1 cellular context compared by ENCODE assay signal in the genomic region with DNA sequence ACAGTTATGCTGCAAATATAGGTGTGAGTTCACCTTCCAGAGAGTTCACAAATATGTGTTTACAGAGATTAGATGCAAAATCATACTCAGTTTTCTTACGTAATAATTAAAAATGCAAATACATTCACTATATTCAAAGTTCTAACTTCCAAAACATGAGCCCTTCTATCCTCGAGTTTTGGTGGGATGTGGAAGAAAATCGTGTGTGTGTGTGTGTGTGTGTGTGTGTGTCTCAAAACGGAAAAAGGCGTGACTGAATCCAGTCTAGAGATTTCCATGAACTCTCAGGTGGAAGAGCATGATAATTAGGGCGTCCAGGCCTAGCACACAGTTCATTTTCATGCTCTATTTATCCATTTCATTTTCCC.
TF ChIP-seq lines count a peak whose summit lies in the region.

No MANE protein-coding gene starts in this region.

TF ChIP-seq in GM23338, 12 proteins besides CTCF, POLR2A, EP300 and RAD21 (continued from another document):
- TF ChIP-seq ZNF462 (CRISPR knock-in tag; IDR thresholded peaks at IDR 0.05): no peak
- no peak for TF ChIP-seq POLR2AphosphoS5 (IDR thresholded peaks at IDR 0.05; ENCODE audit: low read depth)
- TF ChIP-seq REST (IDR thresholded peaks at IDR 0.05; ENCODE audit: unreplicated experiment): no peak
- no peak for TF ChIP-seq EZH2 (IDR thresholded peaks at IDR 0.05; ENCODE audit: low read depth, unreplicated experiment)
- no peak for TF ChIP-seq ZNF114 (CRISPR knock-in tag; IDR thresholded peaks at IDR 0.05)
- TF ChIP-seq, protein P1, sequence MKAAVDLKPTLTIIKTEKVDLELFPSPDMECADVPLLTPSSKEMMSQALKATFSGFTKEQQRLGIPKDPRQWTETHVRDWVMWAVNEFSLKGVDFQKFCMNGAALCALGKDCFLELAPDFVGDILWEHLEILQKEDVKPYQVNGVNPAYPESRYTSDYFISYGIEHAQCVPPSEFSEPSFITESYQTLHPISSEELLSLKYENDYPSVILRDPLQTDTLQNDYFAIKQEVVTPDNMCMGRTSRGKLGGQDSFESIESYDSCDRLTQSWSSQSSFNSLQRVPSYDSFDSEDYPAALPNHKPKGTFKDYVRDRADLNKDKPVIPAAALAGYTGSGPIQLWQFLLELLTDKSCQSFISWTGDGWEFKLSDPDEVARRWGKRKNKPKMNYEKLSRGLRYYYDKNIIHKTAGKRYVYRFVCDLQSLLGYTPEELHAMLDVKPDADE (IDR thresholded peaks at IDR 0.05): no peak
- TF ChIP-seq NANOG (IDR thresholded peaks at IDR 0.05; ENCODE audit: borderline replicate concordance): no peak
